In the genomic region with DNA sequence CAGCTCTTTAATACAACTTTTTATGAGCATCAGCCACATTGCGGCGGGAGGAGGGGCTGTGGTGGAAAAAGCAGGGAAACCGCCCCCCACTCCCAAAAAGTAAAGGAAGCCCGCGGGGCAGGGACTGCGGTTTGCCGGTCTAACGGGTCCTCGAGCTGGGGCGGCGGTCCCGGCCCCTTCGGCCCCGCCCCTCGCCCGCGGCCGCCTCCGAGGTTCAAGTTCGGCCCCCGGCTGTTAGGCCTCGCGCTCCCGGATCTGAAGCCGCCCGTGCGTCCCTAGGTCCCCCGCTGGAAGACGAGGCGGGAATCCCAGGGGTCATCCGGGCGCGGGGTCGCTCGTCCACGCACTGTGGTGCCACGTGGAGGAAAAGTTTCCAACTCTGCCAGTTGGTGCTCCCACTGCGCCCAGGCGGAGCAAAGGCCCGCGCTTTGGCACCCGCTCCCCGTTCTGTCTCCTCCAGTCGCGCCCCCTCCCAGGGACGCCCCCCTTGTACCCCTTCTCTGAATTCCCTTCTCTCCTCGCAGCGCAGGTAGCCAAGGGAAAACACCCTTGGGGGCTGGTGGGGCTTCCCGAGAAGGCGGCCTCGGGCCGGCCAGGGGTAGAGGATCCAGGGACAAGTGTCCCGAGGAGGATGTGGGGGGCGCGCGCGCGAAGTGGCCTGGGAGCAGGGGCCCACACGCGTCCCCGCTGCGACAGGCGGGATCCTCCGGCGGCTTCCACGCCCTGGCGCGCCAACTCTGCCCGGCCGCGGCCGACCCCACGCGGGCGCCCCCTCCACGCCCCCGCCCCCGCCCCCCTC, we compare ENCODE assay signal across 7 cellular contexts. TPM values are rescaled to one million over a fixed set of nuclear protein-coding genes. Genes with fewer than 3 reads are reported as not detected.
A peak's percentile ranks its signal among the peaks of the same experiment; 100 is the strongest.
DNase-seq lines count a peak whose midpoint lies in the region; TF ChIP-seq lines count a peak whose summit lies in the region.

No MANE protein-coding gene starts in this region.

- peak overlapping the region; percentile 57 for H3K9ac ChIP-seq in muscle layer of colon (ENCODE audit: low read length)

- no peak for TF ChIP-seq POLR2A in uterus (IDR thresholded peaks at IDR 0.05)

- DNase-seq in GM13976 (ENCODE audit: low spot score): peak; percentile 49
- peak; percentile 30 to 78 for DNase-seq in NCI-H526 (lab: John Stamatoyannopoulos, UW)
- peak; percentile 53 to 57 for DNase-seq in uterus
- no peak for DNase-seq in NCI-H2196 (lab: John Stamatoyannopoulos, UW; ENCODE audit: unreplicated experiment)

- WGBS in ectodermal cell, 2 experiments: 1% methylated on average over 70 to 72 of the region's 78 CpGs

- H3K9me3 ChIP-seq in HEK293 (ENCODE audit: control insufficient read depth, insufficient read depth, low read depth, low read length) (no peaks in the 10 kb centered on the region), ectodermal cell (ENCODE audit: control insufficient read depth, low read length) (no peaks in the 10 kb centered on the region), muscle layer of colon (ENCODE audit: low read length) (no peaks in the 10 kb centered on the region), uterus (no peaks in the 10 kb centered on the region)

- H3K36me3 ChIP-seq in HEK293 (ENCODE audit: control insufficient read depth in 2 of 2, insufficient read depth in 1 of 2, low read length in 2 of 2) (no peaks in the 10 kb centered on the region), ectodermal cell (ENCODE audit: control insufficient read depth, insufficient read depth, low read length) (no peaks in the 10 kb centered on the region), muscle layer of colon (ENCODE audit: insufficient read depth, low read length) (no peaks in the 10 kb centered on the region), uterus (no peaks in the 10 kb centered on the region)

- in situ Hi-C loops in GM13976 (cut with MboI; ENCODE audit: low sequenced_read_pairs, unreplicated experiment): no loop called here

- POLR2A ChIA-PET in HEK293 (lab: Yijun Ruan, JAX): interaction anchor here (0.5 kb wide), 1 partner anchor 274 kb away, joined by 3 read pairs; no protein-coding TSS in a partner anchor

- H3K4me1 ChIP-seq in HEK293 (ENCODE audit: control insufficient read depth, insufficient read depth, low read length) (peaks cover 11% of the 10 kb centered on the region), ectodermal cell (ENCODE audit: control insufficient read depth, insufficient read depth, low read length) (peaks cover 8% of the 10 kb centered on the region), muscle layer of colon (ENCODE audit: insufficient read depth, low read length) (peaks cover 22% of the 10 kb centered on the region), uterus (no peaks in the 10 kb centered on the region)

- TF ChIP-seq CTCF in GM13976 (IDR thresholded peaks at IDR 0.05; ENCODE audit: borderline replicate concordance, control extremely low read depth, extremely low read depth, insufficient read depth, missing control alignments): no peak
- peak; percentile 52 for TF ChIP-seq CTCF in HEK293 (tag by site-specific recombination; IDR thresholded peaks at IDR 0.05)
- no peak for TF ChIP-seq CTCF in uterus (IDR thresholded peaks at IDR 0.05)

- CTCF ChIA-PET in HEK293 (lab: Yijun Ruan, JAX): no interaction called here

- H3K4me3 ChIP-seq in HEK293 (ENCODE audit: low read depth, low read length) (peak overlapping the region; percentile 61), ectodermal cell (ENCODE audit: insufficient read depth, low read depth, low read length) (peak overlapping the region; percentile 65), muscle layer of colon (ENCODE audit: low read depth in 1 of 2, low read length in 2 of 2) (peak overlapping the region; percentile 65 to 77), uterus (peak overlapping the region; percentile 59 to 92)

- H3K27ac ChIP-seq in HEK293 (ENCODE audit: extremely low read depth, low read depth, low read length) (peak overlapping the region; percentile 98), ectodermal cell (ENCODE audit: insufficient read depth, low read depth, low read length, poor library complexity, severe bottlenecking) (no peak overlapping the region), muscle layer of colon (ENCODE audit: low read depth, low read length) (peak overlapping the region; percentile 92), uterus (peak overlapping the region; percentile 92 to 93)

- H3K27me3 ChIP-seq in ectodermal cell (ENCODE audit: control insufficient read depth, insufficient read depth, low read length, poor library complexity, severe bottlenecking): peaks cover 71% of the 10 kb centered on the region
- no peaks in the 10 kb centered on the region for H3K27me3 ChIP-seq in muscle layer of colon (ENCODE audit: control insufficient read depth in 1 of 2, insufficient read depth in 2 of 2, low read length in 2 of 2)
- H3K27me3 ChIP-seq in uterus: no peaks in the 10 kb centered on the region

- intact Hi-C loops in uterus (cut with DNase I; ENCODE audit: low total_unique reads): no loop called here

TF ChIP-seq in HEK293, 187 proteins besides CTCF, POLR2A, EP300 and RAD21 (continues in another document):
- TF ChIP-seq ZNF837 (tag by site-specific recombination; IDR thresholded peaks at IDR 0.05) (no peak), ZNF114 (tag by site-specific recombination; IDR thresholded peaks at IDR 0.05) (no peak), HOXA7 (CRISPR knock-in tag; IDR thresholded peaks at IDR 0.05; ENCODE audit: borderline replicate concordance) (no peak), ZNF561 (tag by site-specific recombination; IDR thresholded peaks at IDR 0.05; ENCODE audit: borderline replicate concordance) (peak; percentile 84; the same call in 1 of the 2 replicates), KLF1 (tag by site-specific recombination; IDR thresholded peaks at IDR 0.05) (peak; percentile 97), ZBTB7A (tag by site-specific recombination; IDR thresholded peaks at IDR 0.05; ENCODE audit: low read depth) (peak; percentile 86), ZNF830 (tag by site-specific recombination; IDR thresholded peaks at IDR 0.05; ENCODE audit: low read depth) (no peak), ZNF785 (tag by site-specific recombination; IDR thresholded peaks at IDR 0.05) (no peak), SP3 (tag by site-specific recombination; IDR thresholded peaks at IDR 0.05) (peak; percentile 79), ZNF792 (tag by site-specific recombination; IDR thresholded peaks at IDR 0.05) (no peak), SALL2 (tag by site-specific recombination; IDR thresholded peaks at IDR 0.05; ENCODE audit: borderline replicate concordance) (no peak), ZNF768 (tag by site-specific recombination; IDR thresholded peaks at IDR 0.05) (no peak), ZNF548 (tag by site-specific recombination; IDR thresholded peaks at IDR 0.05) (no peak)
- TF ChIP-seq, protein P1, sequence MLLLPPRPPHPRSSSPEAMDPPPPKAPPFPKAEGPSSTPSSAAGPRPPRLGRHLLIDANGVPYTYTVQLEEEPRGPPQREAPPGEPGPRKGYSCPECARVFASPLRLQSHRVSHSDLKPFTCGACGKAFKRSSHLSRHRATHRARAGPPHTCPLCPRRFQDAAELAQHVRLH (tag by site-specific recombination; IDR thresholded peaks at IDR 0.05): peak; percentile 24; the same call in 1 of the 2 replicates
- TF ChIP-seq, protein P2, sequence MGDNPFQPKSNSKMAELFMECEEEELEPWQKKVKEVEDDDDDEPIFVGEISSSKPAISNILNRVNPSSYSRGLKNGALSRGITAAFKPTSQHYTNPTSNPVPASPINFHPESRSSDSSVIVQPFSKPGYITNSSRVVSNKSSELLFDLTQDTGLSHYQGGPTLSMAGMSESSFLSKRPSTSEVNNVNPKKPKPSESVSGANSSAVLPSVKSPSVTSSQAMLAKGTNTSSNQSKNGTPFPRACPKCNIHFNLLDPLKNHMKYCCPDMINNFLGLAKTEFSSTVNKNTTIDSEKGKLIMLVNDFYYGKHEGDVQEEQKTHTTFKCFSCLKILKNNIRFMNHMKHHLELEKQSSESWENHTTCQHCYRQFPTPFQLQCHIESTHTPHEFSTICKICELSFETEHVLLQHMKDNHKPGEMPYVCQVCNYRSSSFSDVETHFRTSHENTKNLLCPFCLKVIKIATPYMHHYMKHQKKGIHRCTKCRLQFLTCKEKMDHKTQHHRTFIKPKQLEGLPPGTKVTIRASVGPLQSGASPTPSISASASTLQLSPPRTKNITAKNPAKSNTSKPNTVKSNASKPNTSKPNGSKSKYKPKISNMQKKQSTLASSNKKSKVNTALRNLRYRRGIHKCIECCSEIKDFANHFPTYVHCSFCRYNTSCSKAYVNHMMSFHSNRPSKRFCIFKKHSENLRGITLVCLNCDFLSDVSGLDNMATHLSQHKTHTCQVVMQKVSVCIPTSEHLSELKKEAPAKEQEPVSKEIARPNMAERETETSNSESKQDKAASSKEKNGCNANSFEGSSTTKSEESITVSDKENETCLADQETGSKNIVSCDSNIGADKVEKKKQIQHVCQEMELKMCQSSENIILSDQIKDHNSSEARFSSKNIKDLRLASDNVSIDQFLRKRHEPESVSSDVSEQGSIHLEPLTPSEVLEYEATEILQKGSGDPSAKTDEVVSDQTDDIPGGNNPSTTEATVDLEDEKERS (tag by site-specific recombination; IDR thresholded peaks at IDR 0.05): no peak
- TF ChIP-seq, protein P3, sequence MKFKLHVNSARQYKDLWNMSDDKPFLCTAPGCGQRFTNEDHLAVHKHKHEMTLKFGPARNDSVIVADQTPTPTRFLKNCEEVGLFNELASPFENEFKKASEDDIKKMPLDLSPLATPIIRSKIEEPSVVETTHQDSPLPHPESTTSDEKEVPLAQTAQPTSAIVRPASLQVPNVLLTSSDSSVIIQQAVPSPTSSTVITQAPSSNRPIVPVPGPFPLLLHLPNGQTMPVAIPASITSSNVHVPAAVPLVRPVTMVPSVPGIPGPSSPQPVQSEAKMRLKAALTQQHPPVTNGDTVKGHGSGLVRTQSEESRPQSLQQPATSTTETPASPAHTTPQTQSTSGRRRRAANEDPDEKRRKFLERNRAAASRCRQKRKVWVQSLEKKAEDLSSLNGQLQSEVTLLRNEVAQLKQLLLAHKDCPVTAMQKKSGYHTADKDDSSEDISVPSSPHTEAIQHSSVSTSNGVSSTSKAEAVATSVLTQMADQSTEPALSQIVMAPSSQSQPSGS (tag by site-specific recombination; IDR thresholded peaks at IDR 0.05; ENCODE audit: low read depth): no peak

RNA-seq across cellular contexts. Expression of a gene that starts 0.8 kb away (rescaled TPM):
- polyA plus RNA-seq in ectodermal cell (2013, experiment 1 of 4): 96.2 TPM
- 125 TPM for polyA plus RNA-seq in ectodermal cell (2013, experiment 2 of 4)
- 84.1 TPM for polyA plus RNA-seq in ectodermal cell (2013, experiment 3 of 4)
- polyA plus RNA-seq in ectodermal cell (2013, experiment 4 of 4): 98.0 TPM
- 10 to 100 TPM; 10.5 to 58.2 (median 30.0) TPM for total RNA-seq in uterus
